1 cellular context compared by ENCODE assay signal in the genomic region with DNA sequence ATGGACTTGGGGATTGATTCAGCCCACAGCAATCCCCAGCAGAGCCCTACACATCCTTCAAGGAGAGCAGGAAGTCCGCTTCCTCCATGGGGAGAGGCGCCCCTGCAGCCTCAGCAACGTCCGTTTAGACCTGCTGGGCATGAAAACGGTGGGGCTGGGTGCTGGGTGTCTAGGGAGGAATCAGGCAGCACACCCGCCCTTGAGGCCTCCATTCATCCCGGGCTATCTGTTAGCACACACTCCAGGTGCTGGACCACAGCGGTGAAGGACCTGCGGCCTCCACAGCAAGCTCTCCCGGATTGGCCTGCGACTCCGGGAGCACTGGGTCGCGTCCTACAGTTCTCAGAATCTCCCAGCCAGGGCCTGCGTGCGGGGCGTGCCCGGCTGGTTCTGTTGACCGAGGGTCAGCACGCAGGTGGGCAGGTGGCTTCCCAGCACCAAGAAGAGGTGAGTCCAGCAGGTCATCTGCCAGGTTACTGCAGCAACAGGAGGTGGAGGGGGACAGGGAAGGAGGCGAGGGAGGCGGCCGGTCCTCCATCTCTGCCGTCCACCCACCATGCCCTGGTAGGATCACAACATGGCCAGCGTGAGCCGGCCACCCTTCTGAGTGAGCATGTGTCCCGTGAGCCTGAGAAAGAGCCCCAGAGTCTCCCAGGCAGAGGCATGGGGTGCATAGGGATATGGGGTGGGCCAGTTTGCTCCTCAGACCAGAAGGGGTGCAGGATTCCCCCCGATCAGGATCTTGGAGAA.
TF ChIP-seq lines count a peak whose summit lies in the region.

No MANE protein-coding gene starts in this region.

TF ChIP-seq in GM23338, 12 proteins besides CTCF, POLR2A, EP300 and RAD21:
- TF ChIP-seq ZNF114 (CRISPR knock-in tag; IDR thresholded peaks at IDR 0.05) (no peak), EZH2phosphoT487 (IDR thresholded peaks at IDR 0.05; ENCODE audit: unreplicated experiment) (no peak), POLR2AphosphoS5 (IDR thresholded peaks at IDR 0.05; ENCODE audit: low read depth) (no peak)
